ENCODE assay signal across 21 cellular contexts in the genomic region with DNA sequence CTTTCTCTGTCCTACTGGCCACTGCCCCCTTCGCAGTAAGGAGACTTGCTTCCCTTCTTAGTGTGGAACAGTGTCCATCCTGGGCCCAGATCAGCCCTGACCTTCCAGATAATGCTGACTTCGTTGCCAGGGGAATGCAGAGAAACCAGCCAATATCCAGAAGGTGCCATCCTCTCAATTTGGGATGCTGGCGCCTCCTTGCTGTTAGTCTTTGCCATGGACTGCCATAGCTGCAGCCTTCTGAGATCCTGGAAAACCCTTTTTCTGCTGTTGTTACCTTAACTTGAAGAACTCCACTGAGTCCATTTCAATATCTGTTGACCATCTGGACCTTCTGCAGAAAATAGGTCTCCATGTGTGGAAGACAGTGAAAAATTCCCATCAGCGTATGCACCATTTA. TPM values are rescaled to one million over a fixed set of nuclear protein-coding genes. Genes with fewer than 3 reads are reported as not detected.
"Had no signal": no experiment of that assay in that cellular context is flagged by ENCODE, and none has a peak within 500 bp of the region (broad histone marks: within the 10 kb centered on the region; RNA-seq: fewer than 3 reads in every experiment).

No MANE protein-coding gene starts in this region.

- H3K9me3 Mint-ChIP-seq: activated CD4-positive, alpha-beta memory T cell treated with anti-CD3 and anti-CD28 coated beads, Interleukin-2, amount 10 ng/mL, durations not matched to agents 7 days and 5 days; activated naive CD4-positive, alpha-beta T cell treated with anti-CD3 and anti-CD28 coated beads, Interleukin-2, amount 50 U/mL, for 72 hours; memory B cell; nephron; stimulated activated naive CD8-positive, alpha-beta T cell treated with anti-CD3 and anti-CD28 coated beads, Interleukin-15, Interleukin-2, amounts not matched to agents 100 ng/mL and 50 ng/mL, for 24 hours; type B pancreatic cell had no signal

- H3K4me1 ChIP-seq: colonic mucosa, psoas muscle, suprapubic skin had no signal

- H3K4me1 Mint-ChIP-seq: activated CD4-positive, alpha-beta memory T cell treated with anti-CD3 and anti-CD28 coated beads, Interleukin-2, amount 10 ng/mL, durations not matched to agents 7 days and 5 days; activated CD4-positive, alpha-beta T cell treated with anti-CD3 and anti-CD28 coated beads for 36 hours; memory B cell had no signal

- H3K4me3 ChIP-seq: colonic mucosa, esophagus squamous epithelium, heart right ventricle, psoas muscle, suprapubic skin had no signal

- H3K27me3 Mint-ChIP-seq: activated CD4-positive, alpha-beta memory T cell treated with anti-CD3 and anti-CD28 coated beads, Interleukin-2, amount 10 ng/mL, durations not matched to agents 7 days and 5 days; activated CD4-positive, alpha-beta T cell treated with anti-CD3 and anti-CD28 coated beads for 36 hours; stimulated activated naive CD8-positive, alpha-beta T cell treated with anti-CD3 and anti-CD28 coated beads, Interleukin-15, Interleukin-2, amounts not matched to agents 100 ng/mL and 50 ng/mL, for 24 hours had no signal

- H3K27ac Mint-ChIP-seq: activated CD4-positive, alpha-beta memory T cell treated with anti-CD3 and anti-CD28 coated beads, Interleukin-2, amount 10 ng/mL, durations not matched to agents 7 days and 5 days; activated CD4-positive, alpha-beta T cell treated with anti-CD3 and anti-CD28 coated beads for 36 hours; activated naive CD4-positive, alpha-beta T cell treated with anti-CD3 and anti-CD28 coated beads, Interleukin-2, amount 50 U/mL, for 72 hours; memory B cell; nephron; stimulated activated naive CD8-positive, alpha-beta T cell treated with anti-CD3 and anti-CD28 coated beads, Interleukin-15, Interleukin-2, amounts not matched to agents 100 ng/mL and 50 ng/mL, for 24 hours; type B pancreatic cell had no signal

- H3K27ac ChIP-seq: colonic mucosa, esophagus squamous epithelium, heart right ventricle, psoas muscle, suprapubic skin had no signal

- H3K4me3 Mint-ChIP-seq: activated CD4-positive, alpha-beta memory T cell treated with anti-CD3 and anti-CD28 coated beads, Interleukin-2, amount 10 ng/mL, durations not matched to agents 7 days and 5 days; activated CD4-positive, alpha-beta T cell treated with anti-CD3 and anti-CD28 coated beads for 36 hours; memory B cell; nephron; stimulated activated naive CD8-positive, alpha-beta T cell treated with anti-CD3 and anti-CD28 coated beads, Interleukin-15, Interleukin-2, amounts not matched to agents 100 ng/mL and 50 ng/mL, for 24 hours; type B pancreatic cell had no signal

- H3K27me3 ChIP-seq: esophagus squamous epithelium, suprapubic skin had no signal

- H3K36me3 ChIP-seq: colonic mucosa, esophagus squamous epithelium, heart right ventricle, suprapubic skin had no signal

- DNase-seq: activated CD4-positive, alpha-beta memory T cell treated with anti-CD3 and anti-CD28 coated beads, Interleukin-2, amount 10 ng/mL, durations not matched to agents 7 days and 5 days; activated CD4-positive, alpha-beta T cell treated with anti-CD3 and anti-CD28 coated beads for 36 hours; activated effector memory CD4-positive, alpha-beta T cell treated with anti-CD3 and anti-CD28 coated beads, Interleukin-2, amount 50 U/mL, for 16 hours; activated T-cell treated with anti-CD3 and anti-CD28 coated beads, Interleukin-2, amount 50 U/mL, for 48 hours; caudate nucleus; colonic mucosa; esophagus squamous epithelium; heart right ventricle; islet precursor cell; left ventricle myocardium superior; occipital lobe; psoas muscle; T-helper 1 cell; T1000 had no signal

- H3K36me3 Mint-ChIP-seq: activated naive CD4-positive, alpha-beta T cell treated with anti-CD3 and anti-CD28 coated beads, Interleukin-2, amount 50 U/mL, for 72 hours; memory B cell; type B pancreatic cell had no signal

- H3K9me3 ChIP-seq: colonic mucosa, esophagus squamous epithelium, heart right ventricle, psoas muscle, suprapubic skin had no signal

- ATAC-seq: activated CD4-positive, alpha-beta T cell treated with anti-CD3 and anti-CD28 coated beads for 36 hours; activated naive CD4-positive, alpha-beta T cell treated with anti-CD3 and anti-CD28 coated beads, Interleukin-2, amount 50 U/mL, for 72 hours; heart right ventricle; left ventricle myocardium superior; psoas muscle; sciatic nerve had no signal

RNA-seq across cellular contexts. Expression of gene RAI2, which starts 21.8 kb away (rescaled TPM):
- total RNA-seq: activated CD4-positive, alpha-beta memory T cell treated with anti-CD3 and anti-CD28 coated beads, Interleukin-2, amount 10 ng/mL, durations not matched to agents 7 days and 5 days had no signal
